In the genomic region with DNA sequence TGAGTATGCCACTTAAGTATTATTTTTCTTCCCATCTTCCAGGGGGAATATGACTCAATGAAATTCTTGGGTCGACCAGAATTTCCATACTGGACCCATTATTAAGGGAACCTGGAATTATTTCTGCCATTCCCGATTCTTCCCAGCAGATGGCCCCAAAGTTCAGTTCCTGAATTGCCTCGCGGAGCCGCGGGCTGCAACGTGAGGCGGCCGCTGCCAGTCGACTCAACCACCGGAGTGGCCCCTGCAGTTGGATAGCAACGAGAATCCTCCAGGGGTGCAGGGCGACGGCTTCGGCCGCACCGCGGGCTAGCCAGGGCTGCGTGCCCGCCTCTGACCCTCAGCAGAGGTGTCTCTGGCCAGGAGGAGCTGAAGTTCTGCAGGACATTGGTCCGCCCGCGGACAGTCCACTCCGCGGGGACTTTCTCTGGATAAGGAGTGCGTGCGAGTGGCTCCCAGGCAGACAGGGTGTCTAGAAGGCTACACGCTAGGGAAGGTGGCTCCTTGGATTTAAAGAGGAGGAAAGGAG, we compare ENCODE assay signal across 8 cellular contexts. TPM values are rescaled to one million over a fixed set of nuclear protein-coding genes. Genes with fewer than 3 reads are reported as not detected.
DNase-seq lines count a peak whose midpoint lies in the region; ATAC-seq, FAIRE-seq and TF ChIP-seq lines count a peak whose summit lies in the region.

No MANE protein-coding gene starts in this region.

- H3K27ac ChIP-seq in astrocyte (ENCODE audit: low read depth, low read length) (no peak overlapping the region), psoas muscle (no peak overlapping the region)

- peak; percentile 93 to 98 (median 96) for ATAC-seq in psoas muscle

- peak overlapping the region; percentile 94 for H2AFZ ChIP-seq in astrocyte (ENCODE audit: low read depth, low read length)

- no peaks in the 10 kb centered on the region for H3K9me3 Mint-ChIP-seq in astrocyte (ENCODE audit: unreplicated experiment)

- TF ChIP-seq CTCF in AG04449 (IDR thresholded peaks at IDR 0.05; ENCODE audit: insufficient read depth, low read length, missing control alignments) (peak; percentile 59), astrocyte (IDR thresholded peaks at IDR 0.05; ENCODE audit: insufficient read depth, low read depth, low read length) (peak; percentile 77), psoas muscle (IDR thresholded peaks at IDR 0.05) (peak; percentile 84)

- H3K4me3 Mint-ChIP-seq in astrocyte (ENCODE audit: unreplicated experiment), result peak overlapping the region; percentile 85

- H3K36me3 Mint-ChIP-seq in astrocyte (ENCODE audit: low read depth, unreplicated experiment), result no peaks in the 10 kb centered on the region

- peak overlapping the region; percentile 99 for H3K4me2 ChIP-seq in astrocyte (ENCODE audit: low read length)

- CTCF ChIA-PET in AG04449 (lab: Yijun Ruan, JAX), result interaction anchor here (0.6 to 9.6 kb wide), 25 partner anchors 9 to 510 kb away, joined by 3 to 138 read pairs (median 5); a partner anchor contains a TSS

- no peaks in the 10 kb centered on the region for H4K20me1 ChIP-seq in astrocyte (ENCODE audit: insufficient read depth, low read length)

- H3K4me3 ChIP-seq in AG04449 (ENCODE audit: low read depth, low read length) (peak overlapping the region; percentile 65), astrocyte (ENCODE audit: insufficient read depth, low read depth, low read length) (peak overlapping the region; percentile 62), psoas muscle (peak overlapping the region; percentile 73)

- no peaks in the 10 kb centered on the region for H3K9me3 ChIP-seq in astrocyte (ENCODE audit: insufficient read depth, low read depth, low read length)
- H3K9me3 ChIP-seq in psoas muscle, result no peaks in the 10 kb centered on the region

- FAIRE-seq in GM19239 (lab: Jason Lieb, UNC), result peak; percentile 88
- peak; percentile 90 for FAIRE-seq in astrocyte (lab: Jason Lieb, UNC)
- FAIRE-seq in urothelium cell line (lab: Jason Lieb, UNC), result peak; percentile 58

- H3K4me1 ChIP-seq in astrocyte (ENCODE audit: insufficient read depth, low read length), result no peaks in the 10 kb centered on the region
- peaks cover 5% of the 10 kb centered on the region for H3K4me1 ChIP-seq in psoas muscle

- H3K4me1 Mint-ChIP-seq in astrocyte (ENCODE audit: low read depth, unreplicated experiment), result no peaks in the 10 kb centered on the region

- H3K36me3 ChIP-seq in astrocyte (ENCODE audit: insufficient read depth, low read length) (no peaks in the 10 kb centered on the region), psoas muscle (ENCODE audit: insufficient read depth in 1 of 2, low read depth in 1 of 2) (no peaks in the 10 kb centered on the region)

- H3K9ac ChIP-seq in astrocyte (ENCODE audit: low read length), result peak overlapping the region; percentile 69

- no peak for DNase-seq in AG04449 (ENCODE audit: low read depth, low spot score)
- DNase-seq in GM19239 (ENCODE audit: insufficient read length, low spot score), result peak; percentile 28
- DNase-seq in NCI-H1092 treated with DMSO at 0.1 percent for 48 hours (lab: John Stamatoyannopoulos, UW), result peak; percentile 77
- DNase-seq in T-helper 22 cell (ENCODE audit: low read depth), result peak; percentile 42
- DNase-seq in astrocyte (ENCODE audit: low read depth), result peak; percentile 63
- peak; percentile 74 for DNase-seq in hepatic stellate cell (ENCODE audit: low spot score)
- DNase-seq in psoas muscle, result peak; percentile 80 to 86
- DNase-seq in urothelium cell line (ENCODE audit: low spot score), result peak; percentile 84

- POLR2A ChIA-PET in AG04449 (lab: Yijun Ruan, JAX), result no interaction called here

- H3K27me3 ChIP-seq in astrocyte (ENCODE audit: insufficient read depth, low read length) (peaks cover 9% of the 10 kb centered on the region), psoas muscle (ENCODE audit: insufficient read depth in 3 of 3, low read length in 2 of 3) (no peaks in the 10 kb centered on the region)

- no peak overlapping the region for H3K27ac Mint-ChIP-seq in astrocyte (ENCODE audit: unreplicated experiment)

- intact Hi-C loops in psoas muscle (cut with DNase I), result loop anchor here (1.0 to 10.0 kb wide), 6 partner anchors 32 to 260 kb away; no protein-coding TSS in a partner anchor

- H3K27me3 Mint-ChIP-seq in astrocyte (ENCODE audit: low read depth, unreplicated experiment), result peaks cover 20% of the 10 kb centered on the region

- 0 to 1% (median 1%) methylated on average over 27 to 28 of the region's 28 CpGs for WGBS in psoas muscle, 3 donors

- no peaks in the 10 kb centered on the region for H3K79me2 ChIP-seq in astrocyte (ENCODE audit: insufficient read depth, low read length)

RNA-seq across cellular contexts. Expression of a gene that starts 0.6 kb away (rescaled TPM):
- total RNA-seq in astrocyte (not detected in 2 replicates), psoas muscle (under 1 TPM in 2 of 4 donors, not detected in 2; 0.08 to 0.60 TPM)
- under 1 TPM; 0.01 to 0.20 (median 0.12) TPM for polyA plus RNA-seq in psoas muscle

RNA-seq across cellular contexts. Expression of a gene that starts 13.3 kb away (rescaled TPM):
- total RNA-seq in astrocyte, result 4.1 and 6.4 TPM in 2 replicates
- 1 to 10 TPM; 1.4 to 2.3 (median 1.9) TPM for total RNA-seq in psoas muscle
- polyA plus RNA-seq in psoas muscle, result 1 to 10 TPM in 1 of 3 donors, under 1 TPM in 2; 0.79 to 2.3 (median 0.94) TPM
